1 cellular context compared by ENCODE assay signal in genomic region chr19:8965887-8966286, GRCh38.
TF ChIP-seq lines count a peak whose summit lies in the region.

No MANE protein-coding gene starts in this region.

TF ChIP-seq in A549, 52 proteins besides CTCF, POLR2A, EP300 and RAD21:
- TF ChIP-seq EHF (CRISPR knock-in tag; IDR thresholded peaks at IDR 0.05) (no peak), EHMT2 (IDR thresholded peaks at IDR 0.05; ENCODE audit: low read depth) (peak; percentile 61; the same call in 1 of the 2 replicates)
- TF ChIP-seq, protein P1, sequence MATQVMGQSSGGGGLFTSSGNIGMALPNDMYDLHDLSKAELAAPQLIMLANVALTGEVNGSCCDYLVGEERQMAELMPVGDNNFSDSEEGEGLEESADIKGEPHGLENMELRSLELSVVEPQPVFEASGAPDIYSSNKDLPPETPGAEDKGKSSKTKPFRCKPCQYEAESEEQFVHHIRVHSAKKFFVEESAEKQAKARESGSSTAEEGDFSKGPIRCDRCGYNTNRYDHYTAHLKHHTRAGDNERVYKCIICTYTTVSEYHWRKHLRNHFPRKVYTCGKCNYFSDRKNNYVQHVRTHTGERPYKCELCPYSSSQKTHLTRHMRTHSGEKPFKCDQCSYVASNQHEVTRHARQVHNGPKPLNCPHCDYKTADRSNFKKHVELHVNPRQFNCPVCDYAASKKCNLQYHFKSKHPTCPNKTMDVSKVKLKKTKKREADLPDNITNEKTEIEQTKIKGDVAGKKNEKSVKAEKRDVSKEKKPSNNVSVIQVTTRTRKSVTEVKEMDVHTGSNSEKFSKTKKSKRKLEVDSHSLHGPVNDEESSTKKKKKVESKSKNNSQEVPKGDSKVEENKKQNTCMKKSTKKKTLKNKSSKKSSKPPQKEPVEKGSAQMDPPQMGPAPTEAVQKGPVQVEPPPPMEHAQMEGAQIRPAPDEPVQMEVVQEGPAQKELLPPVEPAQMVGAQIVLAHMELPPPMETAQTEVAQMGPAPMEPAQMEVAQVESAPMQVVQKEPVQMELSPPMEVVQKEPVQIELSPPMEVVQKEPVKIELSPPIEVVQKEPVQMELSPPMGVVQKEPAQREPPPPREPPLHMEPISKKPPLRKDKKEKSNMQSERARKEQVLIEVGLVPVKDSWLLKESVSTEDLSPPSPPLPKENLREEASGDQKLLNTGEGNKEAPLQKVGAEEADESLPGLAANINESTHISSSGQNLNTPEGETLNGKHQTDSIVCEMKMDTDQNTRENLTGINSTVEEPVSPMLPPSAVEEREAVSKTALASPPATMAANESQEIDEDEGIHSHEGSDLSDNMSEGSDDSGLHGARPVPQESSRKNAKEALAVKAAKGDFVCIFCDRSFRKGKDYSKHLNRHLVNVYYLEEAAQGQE (IDR thresholded peaks at IDR 0.05), result peak; percentile 82
